1 cellular context compared by ENCODE assay signal in genomic region chr12:7915911-7916403, GRCh38.
TF ChIP-seq lines count a peak whose summit lies in the region.

No MANE protein-coding gene starts in this region.

TF ChIP-seq in H1, 55 proteins besides CTCF, POLR2A, EP300 and RAD21 (continued from another document):
- TF ChIP-seq RBBP5 (IDR thresholded peaks at IDR 0.05; ENCODE audit: borderline replicate concordance, low read depth, low read length) (no peak), CREB1 (IDR thresholded peaks at IDR 0.05) (no peak), CHD2 (IDR thresholded peaks at IDR 0.05; ENCODE audit: low read length) (no peak), ATF3 (IDR thresholded peaks at IDR 0.05; ENCODE audit: insufficient read depth, low read depth, low read length) (no peak), GABPA (IDR thresholded peaks at IDR 0.05; ENCODE audit: borderline replicate concordance, insufficient read depth, low read length) (no peak), PHF8 (conservative IDR thresholded peaks at IDR 0.05; ENCODE audit: low read depth, low read length) (no peak)
